1 cellular context compared by ENCODE assay signal in the genomic region with DNA sequence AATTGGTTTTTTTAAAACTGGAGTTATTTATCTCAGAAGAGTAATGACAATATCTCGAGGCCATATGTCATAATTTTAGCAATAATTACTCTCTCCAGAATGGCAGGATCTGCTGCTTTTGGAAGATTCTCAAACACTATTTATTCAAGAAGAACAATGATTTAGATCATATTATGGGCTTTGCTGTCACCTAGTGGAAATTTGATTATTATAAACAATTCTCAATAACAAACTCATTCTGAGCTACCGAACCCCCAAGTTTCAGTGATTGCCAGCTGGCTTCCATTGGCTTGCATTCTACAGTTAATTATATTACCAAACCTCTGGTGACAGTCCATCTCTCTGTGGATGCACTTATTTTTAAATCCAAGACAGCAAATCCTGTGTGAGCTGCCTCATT.
TF ChIP-seq lines count a peak whose summit lies in the region.

No MANE protein-coding gene starts in this region.

TF ChIP-seq in GM23338, 12 proteins besides CTCF, POLR2A, EP300 and RAD21 (continued from another document):
- TF ChIP-seq, protein P1, sequence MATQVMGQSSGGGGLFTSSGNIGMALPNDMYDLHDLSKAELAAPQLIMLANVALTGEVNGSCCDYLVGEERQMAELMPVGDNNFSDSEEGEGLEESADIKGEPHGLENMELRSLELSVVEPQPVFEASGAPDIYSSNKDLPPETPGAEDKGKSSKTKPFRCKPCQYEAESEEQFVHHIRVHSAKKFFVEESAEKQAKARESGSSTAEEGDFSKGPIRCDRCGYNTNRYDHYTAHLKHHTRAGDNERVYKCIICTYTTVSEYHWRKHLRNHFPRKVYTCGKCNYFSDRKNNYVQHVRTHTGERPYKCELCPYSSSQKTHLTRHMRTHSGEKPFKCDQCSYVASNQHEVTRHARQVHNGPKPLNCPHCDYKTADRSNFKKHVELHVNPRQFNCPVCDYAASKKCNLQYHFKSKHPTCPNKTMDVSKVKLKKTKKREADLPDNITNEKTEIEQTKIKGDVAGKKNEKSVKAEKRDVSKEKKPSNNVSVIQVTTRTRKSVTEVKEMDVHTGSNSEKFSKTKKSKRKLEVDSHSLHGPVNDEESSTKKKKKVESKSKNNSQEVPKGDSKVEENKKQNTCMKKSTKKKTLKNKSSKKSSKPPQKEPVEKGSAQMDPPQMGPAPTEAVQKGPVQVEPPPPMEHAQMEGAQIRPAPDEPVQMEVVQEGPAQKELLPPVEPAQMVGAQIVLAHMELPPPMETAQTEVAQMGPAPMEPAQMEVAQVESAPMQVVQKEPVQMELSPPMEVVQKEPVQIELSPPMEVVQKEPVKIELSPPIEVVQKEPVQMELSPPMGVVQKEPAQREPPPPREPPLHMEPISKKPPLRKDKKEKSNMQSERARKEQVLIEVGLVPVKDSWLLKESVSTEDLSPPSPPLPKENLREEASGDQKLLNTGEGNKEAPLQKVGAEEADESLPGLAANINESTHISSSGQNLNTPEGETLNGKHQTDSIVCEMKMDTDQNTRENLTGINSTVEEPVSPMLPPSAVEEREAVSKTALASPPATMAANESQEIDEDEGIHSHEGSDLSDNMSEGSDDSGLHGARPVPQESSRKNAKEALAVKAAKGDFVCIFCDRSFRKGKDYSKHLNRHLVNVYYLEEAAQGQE (IDR thresholded peaks at IDR 0.05; ENCODE audit: unreplicated experiment), result no peak
- TF ChIP-seq, protein P2, sequence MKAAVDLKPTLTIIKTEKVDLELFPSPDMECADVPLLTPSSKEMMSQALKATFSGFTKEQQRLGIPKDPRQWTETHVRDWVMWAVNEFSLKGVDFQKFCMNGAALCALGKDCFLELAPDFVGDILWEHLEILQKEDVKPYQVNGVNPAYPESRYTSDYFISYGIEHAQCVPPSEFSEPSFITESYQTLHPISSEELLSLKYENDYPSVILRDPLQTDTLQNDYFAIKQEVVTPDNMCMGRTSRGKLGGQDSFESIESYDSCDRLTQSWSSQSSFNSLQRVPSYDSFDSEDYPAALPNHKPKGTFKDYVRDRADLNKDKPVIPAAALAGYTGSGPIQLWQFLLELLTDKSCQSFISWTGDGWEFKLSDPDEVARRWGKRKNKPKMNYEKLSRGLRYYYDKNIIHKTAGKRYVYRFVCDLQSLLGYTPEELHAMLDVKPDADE (IDR thresholded peaks at IDR 0.05), result no peak
- TF ChIP-seq EZH2 (IDR thresholded peaks at IDR 0.05; ENCODE audit: low read depth, unreplicated experiment), result no peak
- no peak for TF ChIP-seq CREB1 (CRISPR knock-in tag; IDR thresholded peaks at IDR 0.05; ENCODE audit: low read depth)
- no peak for TF ChIP-seq NANOG (IDR thresholded peaks at IDR 0.05; ENCODE audit: borderline replicate concordance)
